ENCODE assay signal across 17 cellular contexts in genomic region chr17:80884811-80885210, GRCh38.
"Had no signal": no experiment of that assay in that cellular context is flagged by ENCODE, and none has a peak within 500 bp of the region (broad histone marks: within the 10 kb centered on the region; RNA-seq: fewer than 3 reads in every experiment).

No MANE protein-coding gene starts in this region.

- H3K9me3 ChIP-seq: ascending aorta, breast epithelium, esophagus squamous epithelium, ovary, upper lobe of right lung had no signal

- H3K27ac Mint-ChIP-seq: activated CD4-positive, alpha-beta T cell treated with anti-CD3 and anti-CD28 coated beads, Interleukin-2, amount 10 ng/mL, durations not matched to agents 24 days and 14 days; activated CD8-positive, alpha-beta T cell treated with anti-CD3 and anti-CD28 coated beads for 36 hours; activated T-helper 2 cell treated with anti-CD3 and anti-CD28 coated beads, Interferon-gamma antibody, Interleukin-2, Interleukin-4, amounts not matched to agents 10 μg/mL and 5 μg/mL and 100 μg/mL, durations not matched to agents 14 hours and 24 hours and 36 hours; memory B cell; naive thymus-derived CD4-positive, alpha-beta T cell; neural progenitor cell; stimulated activated naive B cell treated with anti-CD40 and anti-IgM and Interleukin-4, amounts not matched to agents 10 μg/mL and 1 μg/mL and 100 μg/mL, for 72 hours had no signal

- H3K4me3 Mint-ChIP-seq: activated CD4-positive, alpha-beta T cell treated with anti-CD3 and anti-CD28 coated beads, Interleukin-2, amount 10 ng/mL, durations not matched to agents 24 days and 14 days; activated CD8-positive, alpha-beta T cell treated with anti-CD3 and anti-CD28 coated beads for 36 hours; memory B cell; naive thymus-derived CD4-positive, alpha-beta T cell; neural progenitor cell; stimulated activated naive B cell treated with anti-CD40 and anti-IgM and Interleukin-4, amounts not matched to agents 10 μg/mL and 1 μg/mL and 100 μg/mL, for 72 hours had no signal

- H3K27ac ChIP-seq: ascending aorta, breast epithelium, esophagus squamous epithelium, neural progenitor cell, ovary, upper lobe of right lung had no signal

- ATAC-seq: activated CD8-positive, alpha-beta T cell treated with anti-CD3 and anti-CD28 coated beads for 36 hours; naive thymus-derived CD4-positive, alpha-beta T cell; stimulated activated naive B cell treated with anti-CD40 and anti-IgM and Interleukin-4, amounts not matched to agents 10 μg/mL and 1 μg/mL and 100 μg/mL, for 72 hours; upper lobe of right lung had no signal

- H3K27me3 Mint-ChIP-seq: activated CD4-positive, alpha-beta T cell treated with anti-CD3 and anti-CD28 coated beads, Interleukin-2, amount 10 ng/mL, durations not matched to agents 24 days and 14 days; activated CD8-positive, alpha-beta T cell treated with anti-CD3 and anti-CD28 coated beads for 36 hours; memory B cell; naive thymus-derived CD4-positive, alpha-beta T cell; stimulated activated naive B cell treated with anti-CD40 and anti-IgM and Interleukin-4, amounts not matched to agents 10 μg/mL and 1 μg/mL and 100 μg/mL, for 72 hours had no signal

- DNase-seq: activated CD4-positive, alpha-beta T cell treated with anti-CD3 and anti-CD28 coated beads, Interleukin-2, amount 10 ng/mL, durations not matched to agents 24 days and 14 days; activated CD8-positive, alpha-beta T cell treated with anti-CD3 and anti-CD28 coated beads for 36 hours; activated naive CD4-positive, alpha-beta T cell treated with anti-CD3 and anti-CD28 coated beads, Interleukin-2, amount 50 U/mL, for 16 hours; activated T-cell treated with anti-CD3 and anti-CD28 coated beads, Interleukin-2, amount 50 U/mL, for 1 hour; dermis blood vessel endothelial cell; effector memory CD4-positive, alpha-beta T cell; esophagus squamous epithelium; naive thymus-derived CD4-positive, alpha-beta T cell; stimulated activated naive B cell treated with anti-CD40 and anti-IgM and Interleukin-4, amounts not matched to agents 10 μg/mL and 1 μg/mL and 100 μg/mL, for 72 hours; T1000; upper lobe of right lung had no signal

- H3K27me3 ChIP-seq: ascending aorta, breast epithelium, esophagus squamous epithelium, neural progenitor cell, ovary, upper lobe of right lung had no signal

- H3K4me3 ChIP-seq: ascending aorta, breast epithelium, esophagus squamous epithelium, neural progenitor cell, ovary, upper lobe of right lung had no signal

- H3K36me3 ChIP-seq: breast epithelium, neural progenitor cell, ovary had no signal

- H3K9me3 Mint-ChIP-seq: activated CD4-positive, alpha-beta T cell treated with anti-CD3 and anti-CD28 coated beads, Interleukin-2, amount 10 ng/mL, durations not matched to agents 24 days and 14 days; activated CD8-positive, alpha-beta T cell treated with anti-CD3 and anti-CD28 coated beads for 36 hours; activated T-helper 2 cell treated with anti-CD3 and anti-CD28 coated beads, Interferon-gamma antibody, Interleukin-2, Interleukin-4, amounts not matched to agents 10 μg/mL and 5 μg/mL and 100 μg/mL, durations not matched to agents 14 hours and 24 hours and 36 hours; memory B cell; naive thymus-derived CD4-positive, alpha-beta T cell; neural progenitor cell; stimulated activated naive B cell treated with anti-CD40 and anti-IgM and Interleukin-4, amounts not matched to agents 10 μg/mL and 1 μg/mL and 100 μg/mL, for 72 hours had no signal

- H3K4me1 ChIP-seq: ascending aorta, breast epithelium, esophagus squamous epithelium, upper lobe of right lung had no signal
